10 cellular contexts compared by ENCODE assay signal in genomic region chr17:16383216-16383615, GRCh38. TPM values are rescaled to one million over a fixed set of nuclear protein-coding genes. Genes with fewer than 3 reads are reported as not detected.
DNase-seq lines count a peak whose midpoint lies in the region; ATAC-seq, FAIRE-seq and TF ChIP-seq lines count a peak whose summit lies in the region.
"Had no signal": no experiment of that assay in that cellular context is flagged by ENCODE, and none has a peak within 500 bp of the region (broad histone marks: within the 10 kb centered on the region; RNA-seq: fewer than 3 reads in every experiment).

No MANE protein-coding gene starts in this region.

- H3K14ac ChIP-seq in mesenchymal stem cell (ENCODE audit: low read length in 2 of 2) = peak overlapping the region in 1 of 2 experiments; percentile 36

- POLR2A ChIA-PET in A549 (lab: Yijun Ruan, JAX) = interaction anchor here (1.9 kb wide), 1 partner anchor 55 kb away, joined by 12 read pairs; no protein-coding TSS in a partner anchor

- H3K9me3 ChIP-seq in A549 (no peaks in the 10 kb centered on the region), mesenchymal stem cell (ENCODE audit: control insufficient read depth, low read length) (no peaks in the 10 kb centered on the region)

- H3K4me3 ChIP-seq in A549 (peak overlapping the region; percentile 88; the same call in 2 of the 3 replicates), mesenchymal stem cell (ENCODE audit: insufficient read depth in 1 of 2, low read depth in 1 of 2, low read length in 2 of 2) (peak overlapping the region in 1 of 2 experiments; percentile 93)

- DNase-seq in A549 (ENCODE audit: low read depth in 1 of 2, low spot score in 1 of 2) (no peak), GM12891 (ENCODE audit: insufficient read length, low spot score) (no peak), mesenchymal stem cell (no peak), SK-N-DZ (ENCODE audit: low spot score) (no peak), NCI-H345 (lab: John Stamatoyannopoulos, UW) (no peak)

- no peak overlapping the region for H2BK12ac ChIP-seq in mesenchymal stem cell (ENCODE audit: low read length in 2 of 2)

- no peak for TF ChIP-seq CTCF in A549 (IDR thresholded peaks at IDR 0.05)

- H3K27ac ChIP-seq in A549 = no peak overlapping the region
- no peak overlapping the region for H3K27ac ChIP-seq in mesenchymal stem cell (ENCODE audit: low read length, poor library complexity, severe bottlenecking)
- H3K27ac ChIP-seq: KMS-11 had no signal

- CTCF ChIA-PET in A549 (lab: Yijun Ruan, JAX) = interaction anchor here (1.0 to 3.2 kb wide), 9 partner anchors 11 to 139 kb away, joined by 3 to 28 read pairs (median 7); partner anchors contain the start of gene CENPV

- H2BK120ac ChIP-seq in mesenchymal stem cell (ENCODE audit: low read depth, low read length) = no peak overlapping the region

- peak overlapping the region; percentile 98 for H3K4me3 Mint-ChIP-seq in activated T-helper 17 cell treated with anti-CD3 and anti-CD28 coated beads, Interleukin-2, amount 50 U/mL, for 72 hours

- H3K27me3 Mint-ChIP-seq in activated T-helper 17 cell treated with anti-CD3 and anti-CD28 coated beads, Interleukin-2, amount 50 U/mL, for 72 hours = no peaks in the 10 kb centered on the region

- TF ChIP-seq RAD21 in A549 (conservative IDR thresholded peaks at IDR 0.05 in 1 of 2, IDR thresholded peaks at IDR 0.05 in 1 of 2) = no peak

- H2AK5ac ChIP-seq in mesenchymal stem cell (ENCODE audit: low read length, severe bottlenecking) = no peak overlapping the region

- H2BK5ac ChIP-seq in mesenchymal stem cell (ENCODE audit: low read depth, low read length, poor library complexity, severe bottlenecking) = no peak overlapping the region

- FAIRE-seq in A549 (lab: Jason Lieb, UNC) (no peak), GM12891 (lab: Jason Lieb, UNC) (no peak)
- FAIRE-seq: keratinocyte had no signal

- no peaks in the 10 kb centered on the region for H3K9me3 Mint-ChIP-seq in activated T-helper 17 cell treated with anti-CD3 and anti-CD28 coated beads, Interleukin-2, amount 50 U/mL, for 72 hours

- H4K91ac ChIP-seq in mesenchymal stem cell (ENCODE audit: low read length) = no peak overlapping the region

- peak overlapping the region; percentile 99 for H3K9ac ChIP-seq in mesenchymal stem cell (ENCODE audit: low read length)
- H3K9ac ChIP-seq: KMS-11 had no signal

- no peaks in the 10 kb centered on the region for H3K27me3 ChIP-seq in mesenchymal stem cell (ENCODE audit: control insufficient read depth in 1 of 2, insufficient read depth in 1 of 2, low read length in 2 of 2)

- peak overlapping the region; percentile 93 for H3K4me2 ChIP-seq in A549
- H3K4me2 ChIP-seq in mesenchymal stem cell (ENCODE audit: low read length, poor library complexity, severe bottlenecking) = no peak overlapping the region
- H3K4me2 ChIP-seq: KMS-11 had no signal

- peak overlapping the region; percentile 35 for H3K27ac Mint-ChIP-seq in activated T-helper 17 cell treated with anti-CD3 and anti-CD28 coated beads, Interleukin-2, amount 50 U/mL, for 72 hours

- no peak overlapping the region for H3K18ac ChIP-seq in mesenchymal stem cell (ENCODE audit: low read depth in 1 of 2, low read length in 2 of 2)

- H3K4me1 ChIP-seq in A549 = peaks cover 43% of the 10 kb centered on the region
- peaks cover 7% of the 10 kb centered on the region for H3K4me1 ChIP-seq in mesenchymal stem cell (ENCODE audit: control insufficient read depth, insufficient read depth, low read depth, low read length)

- no peak overlapping the region for H3K4ac ChIP-seq in mesenchymal stem cell (ENCODE audit: low read depth in 1 of 2, low read length in 2 of 2)

- no peak for TF ChIP-seq EP300 in A549 (IDR thresholded peaks at IDR 0.05)

- peaks cover 20 to 30% of the 10 kb centered on the region in 2 experiments for H3K36me3 ChIP-seq in mesenchymal stem cell (ENCODE audit: control insufficient read depth in 1 of 2, insufficient read depth in 2 of 2, low read depth in 1 of 2, low read length in 2 of 2)

- H3K23ac ChIP-seq in mesenchymal stem cell (ENCODE audit: low read length in 2 of 2) = no peak overlapping the region

- peaks cover 29% of the 10 kb centered on the region for H3K4me1 Mint-ChIP-seq in activated T-helper 17 cell treated with anti-CD3 and anti-CD28 coated beads, Interleukin-2, amount 50 U/mL, for 72 hours

- no peak for ATAC-seq in A549
- ATAC-seq in activated T-helper 17 cell treated with anti-CD3 and anti-CD28 coated beads, Interleukin-2, amount 50 U/mL, for 72 hours (replicated peaks) = no peak
- ATAC-seq in HG03432 (IDR thresholded peaks at IDR 0.05; ENCODE audit: unreplicated experiment) = no peak
- ATAC-seq in GM19395 (IDR thresholded peaks at IDR 0.05; ENCODE audit: unreplicated experiment) = no peak

- H4K8ac ChIP-seq in mesenchymal stem cell (ENCODE audit: low read length) = no peak overlapping the region

- no peaks in the 10 kb centered on the region for H3K79me1 ChIP-seq in mesenchymal stem cell (replicated peaks; ENCODE audit: low read length, poor library complexity, severe bottlenecking)

- H2AFZ ChIP-seq in mesenchymal stem cell (ENCODE audit: low read depth, low read length) = no peak overlapping the region

- H2BK15ac ChIP-seq in mesenchymal stem cell (ENCODE audit: low read depth, poor library complexity, severe bottlenecking) = no peak overlapping the region

- no peak for TF ChIP-seq POLR2A in A549 (IDR thresholded peaks at IDR 0.05; ENCODE audit: low read length)
- TF ChIP-seq POLR2A in GM12891 (IDR thresholded peaks at IDR 0.05; ENCODE audit: low read depth, low read length) = peak; percentile 70

- WGBS in A549 (ENCODE audit: missing lambda C conversion rate) = 77% methylated on average over 4 of the region's 4 CpGs
- 84% methylated on average over 4 of the region's 4 CpGs for WGBS in mesenchymal stem cell

- H3K36me3 Mint-ChIP-seq in activated T-helper 17 cell treated with anti-CD3 and anti-CD28 coated beads, Interleukin-2, amount 50 U/mL, for 72 hours (ENCODE audit: low read depth) = peaks cover 47% of the 10 kb centered on the region

TF ChIP-seq in A549, 52 proteins besides CTCF, POLR2A, EP300 and RAD21 (continues in another document):
- TF ChIP-seq HOXB13 (CRISPR knock-in tag; IDR thresholded peaks at IDR 0.05; ENCODE audit: low read depth) (no peak), CBX8 (IDR thresholded peaks at IDR 0.05) (no peak), JUN (IDR thresholded peaks at IDR 0.05) (0 out of 5 replicates have a peak, but pooled peaks of 1 of the 2 experiments have one; percentile 2)

TF ChIP-seq in GM12891, 5 proteins besides CTCF, POLR2A, EP300 and RAD21:
- TF ChIP-seq POLR2AphosphoS5 (IDR thresholded peaks at IDR 0.05; ENCODE audit: low read depth, low read length) (peak; percentile 54; the same call in 1 of the 2 replicates), PAX5 (IDR thresholded peaks at IDR 0.05; ENCODE audit: insufficient read depth, low read length, severe bottlenecking) (no peak), SPI1 (IDR thresholded peaks at IDR 0.05; ENCODE audit: low read depth, low read length) (peak; percentile 85), TAF1 (IDR thresholded peaks at IDR 0.05; ENCODE audit: low read depth, low read length) (no peak)

RNA-seq across cellular contexts. Expression of gene UBB, which starts 2.3 kb away (rescaled TPM):
- polyA plus RNA-seq in A549 (2011; rRNA removed) = 2,851 and 4,311 TPM in 2 replicates
- 3,984 and 4,472 TPM in 2 replicates for polyA plus RNA-seq in A549 (2012; cell fraction: cytosol; rRNA removed)
- 2,091 and 2,511 TPM in 2 replicates for polyA plus RNA-seq in A549 (2012; cell fraction: nucleus; rRNA removed)
- polyA plus RNA-seq in A549 (2017; fragmentation: RNase III; extraction: RNeasy Plus Mini Kit Qiagen cat#74134 plus additional on column Dnase treatment) = 2,383 to 2,467 TPM (median 2,404 TPM) in 3 replicates
- polyA minus RNA-seq in A549 (2011; rRNA and poly(A)+ RNA removed) = 2,750 and 3,886 TPM in 2 replicates
- polyA plus RNA-seq in GM12891 (2012; ENCODE audit: low read depth, missing spikeins) = 1,983 TPM
- 1,000 to 10,000 TPM in 1 of 2 donors, 100 to 1,000 TPM in 1; 896 to 1,413 TPM for total RNA-seq in activated T-helper 17 cell treated with anti-CD3 and anti-CD28 coated beads, Interleukin-2, amount 50 U/mL, for 72 hours
- polyA plus RNA-seq in mesenchymal stem cell (2013, experiment 1 of 2) = 2,793 TPM
- 2,890 TPM for polyA plus RNA-seq in mesenchymal stem cell (2013, experiment 2 of 2)
- polyA plus RNA-seq in SK-N-DZ (2014; cell fraction: cytosol; rRNA removed) = 3,108 and 3,290 TPM in 2 replicates
- 1,029 and 1,296 TPM in 2 replicates for polyA plus RNA-seq in SK-N-DZ (2014; cell fraction: nucleus; rRNA removed)

RNA-seq across cellular contexts. Expression of gene CENPV, which starts 29.9 kb away (rescaled TPM):
- polyA plus RNA-seq in A549 (2011; rRNA removed) (191 and 202 TPM in 2 replicates), A549 (2017; fragmentation: RNase III; extraction: RNeasy Plus Mini Kit Qiagen cat#74134 plus additional on column Dnase treatment) (106 to 114 TPM (median 112 TPM) in 3 replicates)
- polyA plus RNA-seq in A549 (2012; cell fraction: cytosol; rRNA removed) = 205 and 246 TPM in 2 replicates
- polyA plus RNA-seq in A549 (2012; cell fraction: nucleus; rRNA removed) = 138 and 220 TPM in 2 replicates
- polyA minus RNA-seq in A549 (2011; rRNA and poly(A)+ RNA removed) = 82.3 and 91.1 TPM in 2 replicates
- polyA plus RNA-seq in GM12891 (2012; ENCODE audit: low read depth, missing spikeins) = 57.4 TPM
- total RNA-seq in activated T-helper 17 cell treated with anti-CD3 and anti-CD28 coated beads, Interleukin-2, amount 50 U/mL, for 72 hours = 10 to 100 TPM; 17.5 to 43.5 TPM
- polyA plus RNA-seq in mesenchymal stem cell (2013, experiment 1 of 2) = 35.4 TPM
- 35.7 TPM for polyA plus RNA-seq in mesenchymal stem cell (2013, experiment 2 of 2)
- 513 and 529 TPM in 2 replicates for polyA plus RNA-seq in SK-N-DZ (2014; cell fraction: cytosol; rRNA removed)
- 525 and 587 TPM in 2 replicates for polyA plus RNA-seq in SK-N-DZ (2014; cell fraction: nucleus; rRNA removed)

RNA-seq across cellular contexts. Expression of gene TRPV2, which starts 32.2 kb away (rescaled TPM):
- 0.31 and 0.60 TPM in 2 replicates for polyA plus RNA-seq in A549 (2011; rRNA removed)
- 0.87 and 1.1 TPM in 2 replicates for polyA plus RNA-seq in A549 (2012; cell fraction: cytosol; rRNA removed)
- polyA plus RNA-seq in A549 (2012; cell fraction: nucleus; rRNA removed) = 0.86 and 1.7 TPM in 2 replicates
- polyA plus RNA-seq in A549 (2017; fragmentation: RNase III; extraction: RNeasy Plus Mini Kit Qiagen cat#74134 plus additional on column Dnase treatment) = 0.35 to 0.62 TPM (median 0.61 TPM) in 3 replicates
- 0.37 and 0.73 TPM in 2 replicates for polyA minus RNA-seq in A549 (2011; rRNA and poly(A)+ RNA removed)
- polyA plus RNA-seq in GM12891 (2012; ENCODE audit: low read depth, missing spikeins) = 49.5 TPM
- total RNA-seq in activated T-helper 17 cell treated with anti-CD3 and anti-CD28 coated beads, Interleukin-2, amount 50 U/mL, for 72 hours = 10 to 100 TPM; 35.4 to 74.9 TPM
- polyA plus RNA-seq in mesenchymal stem cell (2013, experiment 1 of 2) = 116 TPM
- 113 TPM for polyA plus RNA-seq in mesenchymal stem cell (2013, experiment 2 of 2)
- polyA plus RNA-seq in SK-N-DZ (2014; cell fraction: cytosol; rRNA removed) = 1.1 and 2.8 TPM in 2 replicates
- polyA plus RNA-seq in SK-N-DZ (2014; cell fraction: nucleus; rRNA removed) = 1.2 and 2.4 TPM in 2 replicates
